ENCODE assay signal across 10 cellular contexts in genomic region chr3:38397320-38397719, GRCh38. TPM values are rescaled to one million over a fixed set of nuclear protein-coding genes. Genes with fewer than 3 reads are reported as not detected.
DNase-seq lines count a peak whose midpoint lies in the region; ATAC-seq and TF ChIP-seq lines count a peak whose summit lies in the region.
"Had no signal": no experiment of that assay in that cellular context is flagged by ENCODE, and none has a peak within 500 bp of the region (broad histone marks: within the 10 kb centered on the region; RNA-seq: fewer than 3 reads in every experiment).

No MANE protein-coding gene starts in this region.

- ATAC-seq in GM19397 (IDR thresholded peaks at IDR 0.05; ENCODE audit: unreplicated experiment): no peak
- ATAC-seq in GM18867 (IDR thresholded peaks at IDR 0.05; ENCODE audit: unreplicated experiment): no peak

- no peak for TF ChIP-seq CTCF in HL-60 (IDR thresholded peaks at IDR 0.05; ENCODE audit: insufficient read depth, low read length)

- no peak overlapping the region for H3K27ac ChIP-seq in HL-60 (replicated peaks)
- H3K27ac ChIP-seq in iPS DF 6.9 (ENCODE audit: low read length): no peak overlapping the region
- H3K27ac ChIP-seq: C4-2B had no signal

- H3K36me3 ChIP-seq in iPS DF 6.9 (ENCODE audit: control insufficient read depth, insufficient read depth, low read length): no peaks in the 10 kb centered on the region; the same call in 1 of the 2 replicates

- no peaks in the 10 kb centered on the region for H3K27me3 ChIP-seq in HL-60 (ENCODE audit: insufficient read depth, poor library complexity, severe bottlenecking)
- H3K27me3 ChIP-seq in iPS DF 6.9 (ENCODE audit: control insufficient read depth, insufficient read depth, low read length): no peaks in the 10 kb centered on the region

- no CpG with 5 or more reads among the region's 5 CpGs for WGBS in iPS DF 6.9 (ENCODE audit: insufficient coverage, insufficient read length)

- H3K4me3 ChIP-seq in HL-60 (replicated peaks; ENCODE audit: insufficient read depth, low read length) (no peak overlapping the region), iPS DF 6.9 (ENCODE audit: low read length) (no peak overlapping the region)

- H3K4me1 ChIP-seq in iPS DF 6.9 (ENCODE audit: control insufficient read depth, insufficient read depth, low read length): no peaks in the 10 kb centered on the region

- H3K9me3 ChIP-seq in iPS DF 6.9 (ENCODE audit: control insufficient read depth, insufficient read depth, low read length): no peaks in the 10 kb centered on the region

- DNase-seq in A172 (ENCODE audit: low spot score): peak; percentile 28
- DNase-seq in HL-60 (ENCODE audit: low read depth in 1 of 2, low spot score in 1 of 2): peak; percentile 3 to 4
- peak; percentile 59 for DNase-seq in amniotic epithelial cell (ENCODE audit: low read depth)
- peak; percentile 27 for DNase-seq in iPS DF 6.9 (ENCODE audit: low read depth, low spot score)
- DNase-seq in NCI-H82 (lab: John Stamatoyannopoulos, UW): no peak
- DNase-seq in NCI-H526 (lab: John Stamatoyannopoulos, UW): no peak
- DNase-seq: NCI-H69 had no signal

RNA-seq across cellular contexts. Expression of gene XYLB, which starts 50.7 kb away (rescaled TPM):
- 2.7 TPM in 2 replicates for total RNA-seq in A172 (2014; rRNA removed; shearing (Covaris generic))

RNA-seq across cellular contexts. Expression of gene ACVR2B, which starts 56.4 kb away (rescaled TPM):
- 1.2 and 1.3 TPM in 2 replicates for total RNA-seq in A172 (2014; rRNA removed; shearing (Covaris generic))

Comparison
In these comparisons a context has a peak if more than half of its experiments do, and no peak if none do; other contexts are left out.
1. DNase-seq: peak in A172 (single experiment), HL-60 (2 of 2), amniotic epithelial cell (single experiment) and iPS DF 6.9 (single experiment); none in NCI-H82 (single experiment) and NCI-H526 (0 of 2).